In the genomic region with DNA sequence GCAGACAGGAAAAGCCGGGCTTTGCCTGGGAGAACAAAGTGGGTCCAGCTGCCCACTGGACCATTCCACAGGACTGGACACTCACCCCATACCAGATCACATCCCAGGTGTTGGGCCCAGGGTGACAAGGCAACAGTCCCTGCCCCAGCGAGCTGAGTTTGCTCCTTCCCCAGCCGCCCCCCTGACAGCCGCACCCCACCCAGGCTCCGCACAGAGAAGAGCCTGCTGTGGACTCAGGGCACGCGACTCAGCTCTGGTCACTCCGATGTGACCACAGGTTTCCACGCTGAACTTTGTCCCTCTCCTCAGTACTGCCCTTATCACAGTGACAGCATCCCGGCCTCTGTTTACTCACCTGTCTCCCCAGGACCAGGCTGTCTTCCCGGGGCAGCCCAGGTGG, we compare ENCODE assay signal across 15 cellular contexts. TPM values are rescaled to one million over a fixed set of nuclear protein-coding genes. Genes with fewer than 3 reads are reported as not detected.
DNase-seq lines count a peak whose midpoint lies in the region; ATAC-seq, FAIRE-seq and TF ChIP-seq lines count a peak whose summit lies in the region.
"Had no signal": no experiment of that assay in that cellular context is flagged by ENCODE, and none has a peak within 500 bp of the region (broad histone marks: within the 10 kb centered on the region; RNA-seq: fewer than 3 reads in every experiment).

No MANE protein-coding gene starts in this region.

- no peaks in the 10 kb centered on the region for H3K27me3 ChIP-seq in CD4-positive, alpha-beta memory T cell (ENCODE audit: insufficient read depth, low read length)
- H3K27me3 ChIP-seq in psoas muscle (ENCODE audit: insufficient read depth in 3 of 3, low read length in 2 of 3): peaks cover 0 to 29% (median 4%) of the 10 kb centered on the region in 3 donors
- H3K27me3 ChIP-seq: body of pancreas had no signal

- H3K27ac ChIP-seq in CD4-positive, alpha-beta memory T cell (ENCODE audit: low read depth, low read length): no peak overlapping the region
- H3K27ac ChIP-seq in psoas muscle: no peak overlapping the region
- H3K27ac ChIP-seq: body of pancreas, heart right ventricle, KMS-11, suprapubic skin had no signal

- intact Hi-C loops in CD4-positive, alpha-beta memory T cell (cut with micrococcal nuclease): no loop called here
- intact Hi-C loops in psoas muscle (cut with DNase I): no loop called here

- CTCF ChIA-PET in CD4-positive, alpha-beta memory T cell (lab: Charles Lee; ENCODE audit: partially characterized antibody): interaction anchor here (1.6 kb wide), 1 partner anchor 12 kb away, joined by 5 read pairs; no protein-coding TSS in a partner anchor

- H3K36me3 Mint-ChIP-seq in CD4-positive, alpha-beta memory T cell: no peaks in the 10 kb centered on the region
- H3K36me3 Mint-ChIP-seq in brain: no peaks in the 10 kb centered on the region
- H3K36me3 Mint-ChIP-seq in natural killer cell treated with Interleukin-12 subunit alpha and Interleukin-12 subunit beta and Interleukin-15 and Interleukin-18, amount 100 ng/mL, for 72 hours: no peaks in the 10 kb centered on the region

- H3K9me3 Mint-ChIP-seq in CD4-positive, alpha-beta memory T cell: no peaks in the 10 kb centered on the region
- H3K9me3 Mint-ChIP-seq in brain: peaks cover 0 to 1% (median 0%) of the 10 kb centered on the region in 5 experiments
- H3K9me3 Mint-ChIP-seq in natural killer cell treated with Interleukin-12 subunit alpha and Interleukin-12 subunit beta and Interleukin-15 and Interleukin-18, amount 100 ng/mL, for 72 hours: no peaks in the 10 kb centered on the region

- no peaks in the 10 kb centered on the region for H3K36me3 ChIP-seq in CD4-positive, alpha-beta memory T cell (ENCODE audit: insufficient read depth, low read length)
- no peaks in the 10 kb centered on the region for H3K36me3 ChIP-seq in psoas muscle (ENCODE audit: insufficient read depth in 1 of 2, low read depth in 1 of 2)
- H3K36me3 ChIP-seq: HAP-1, heart right ventricle, suprapubic skin had no signal

- POLR2A ChIA-PET in CD4-positive, alpha-beta memory T cell (lab: Charles Lee; ENCODE audit: partially characterized antibody): interaction anchor here (1.6 to 5.0 kb wide), 2 partner anchors 12 to 96 kb away, joined by 3 to 56 read pairs; partner anchors contain the start of gene HPCAL4

- peak overlapping the region in 2 of 7 donors; percentile 9 to 10 for H3K27ac Mint-ChIP-seq in CD4-positive, alpha-beta memory T cell
- no peak overlapping the region for H3K27ac Mint-ChIP-seq in brain
- no peak overlapping the region for H3K27ac Mint-ChIP-seq in natural killer cell treated with Interleukin-12 subunit alpha and Interleukin-12 subunit beta and Interleukin-15 and Interleukin-18, amount 100 ng/mL, for 72 hours

- no peaks in the 10 kb centered on the region for H3K9me3 ChIP-seq in CD4-positive, alpha-beta memory T cell (ENCODE audit: control insufficient read depth in 1 of 2, low read length in 2 of 2)
- no peaks in the 10 kb centered on the region for H3K9me3 ChIP-seq in psoas muscle
- H3K9me3 ChIP-seq: body of pancreas, HAP-1, heart right ventricle, suprapubic skin had no signal

- peaks cover 7% of the 10 kb centered on the region for H3K4me1 ChIP-seq in CD4-positive, alpha-beta memory T cell (ENCODE audit: insufficient read depth, low read length)
- H3K4me1 ChIP-seq in psoas muscle: no peaks in the 10 kb centered on the region

- ATAC-seq in natural killer cell treated with Interleukin-12 subunit alpha and Interleukin-12 subunit beta and Interleukin-15 and Interleukin-18, amount 100 ng/mL, for 72 hours: no peak
- ATAC-seq in psoas muscle: no peak
- ATAC-seq: heart right ventricle had no signal

- no peak for DNase-seq in CD4-positive, alpha-beta memory T cell
- DNase-seq in GM12892 (ENCODE audit: insufficient read length) (no peak), NCI-H1092 treated with DMSO at 0.1 percent for 48 hours (lab: John Stamatoyannopoulos, UW) (no peak), psoas muscle (no peak), cerebellum (ENCODE audit: low spot score) (no peak), glomerular visceral epithelial cell (ENCODE audit: extremely low spot score) (no peak)
- DNase-seq in natural killer cell treated with Interleukin-12 subunit alpha and Interleukin-12 subunit beta and Interleukin-15 and Interleukin-18, amount 100 ng/mL, for 72 hours (ENCODE audit: low spot score): no peak
- DNase-seq: heart right ventricle, mammary epithelial cell, SW 1271 had no signal

- 76 to 82% (median 76%) methylated on average over 11 of the region's 11 CpGs for WGBS in psoas muscle, 3 donors

- no peak overlapping the region for H3K4me3 ChIP-seq in CD4-positive, alpha-beta memory T cell (ENCODE audit: low read length in 2 of 2)
- no peak overlapping the region for H3K4me3 ChIP-seq in psoas muscle
- H3K4me3 ChIP-seq: body of pancreas had no signal

- FAIRE-seq in GM12892 (lab: Jason Lieb, UNC): peak; percentile 33

- TF ChIP-seq CTCF in brain (conservative IDR thresholded peaks at IDR 0.05) (no peak), psoas muscle (IDR thresholded peaks at IDR 0.05) (no peak)

- peaks cover 1 to 23% (median 8%) of the 10 kb centered on the region in 4 donors for H3K4me1 Mint-ChIP-seq in CD4-positive, alpha-beta memory T cell
- H3K4me1 Mint-ChIP-seq in brain: peaks cover 23% of the 10 kb centered on the region
- H3K4me1 Mint-ChIP-seq in natural killer cell treated with Interleukin-12 subunit alpha and Interleukin-12 subunit beta and Interleukin-15 and Interleukin-18, amount 100 ng/mL, for 72 hours (ENCODE audit: low read depth in 2 of 2): peaks cover 0 to 3% of the 10 kb centered on the region in 2 donors

- no peak for TF ChIP-seq POLR2A in GM12892 (IDR thresholded peaks at IDR 0.05; ENCODE audit: low read depth, low read length)

- peak overlapping the region; percentile 51 to 79 (median 68) for H3K4me3 Mint-ChIP-seq in CD4-positive, alpha-beta memory T cell
- H3K4me3 Mint-ChIP-seq in brain: peak overlapping the region; percentile 37 to 80 (median 69)
- peak overlapping the region; percentile 55 for H3K4me3 Mint-ChIP-seq in natural killer cell treated with Interleukin-12 subunit alpha and Interleukin-12 subunit beta and Interleukin-15 and Interleukin-18, amount 100 ng/mL, for 72 hours

- peaks cover 1 to 2% of the 10 kb centered on the region in 2 donors for H3K27me3 Mint-ChIP-seq in CD4-positive, alpha-beta memory T cell
- peaks cover 57% of the 10 kb centered on the region for H3K27me3 Mint-ChIP-seq in brain
- no peaks in the 10 kb centered on the region for H3K27me3 Mint-ChIP-seq in natural killer cell treated with Interleukin-12 subunit alpha and Interleukin-12 subunit beta and Interleukin-15 and Interleukin-18, amount 100 ng/mL, for 72 hours

RNA-seq across cellular contexts. Expression of gene BMP8B, which starts 1.2 kb away (rescaled TPM):
- under 1 TPM; 0.89 to 0.99 TPM for total RNA-seq in CD4-positive, alpha-beta memory T cell
- under 1 TPM; 0.03 to 0.07 TPM for polyA plus RNA-seq in CD4-positive, alpha-beta memory T cell
- polyA plus RNA-seq in GM12892 (2012; ENCODE audit: missing spikeins): 1.7 TPM
- polyA plus RNA-seq in brain (ENCODE audit: insufficient read depth, low read depth, low replicate concordance) (10.3 TPM), psoas muscle (under 1 TPM; 0.06 to 0.11 (median 0.08) TPM)
- 1 to 10 TPM in 1 of 2 donors, under 1 TPM in 1; 0.84 to 1.8 TPM for total RNA-seq in natural killer cell treated with Interleukin-12 subunit alpha and Interleukin-12 subunit beta and Interleukin-15 and Interleukin-18, amount 100 ng/mL, for 72 hours
- total RNA-seq in psoas muscle (under 1 TPM; 0.15 to 0.25 (median 0.17) TPM), cerebellum (1.5 TPM)
- total RNA-seq: mammary epithelial cell had no signal

RNA-seq across cellular contexts. Expression of gene OXCT2, which starts 16.3 kb away (rescaled TPM):
- under 1 TPM in 1 of 2 experiments, not detected in 1; 0.36 TPM for total RNA-seq in CD4-positive, alpha-beta memory T cell
- polyA plus RNA-seq in CD4-positive, alpha-beta memory T cell: not detected
- polyA plus RNA-seq in GM12892 (2012; ENCODE audit: missing spikeins): 1.9 TPM
- polyA plus RNA-seq in brain (ENCODE audit: insufficient read depth, low read depth, low replicate concordance) (0.83 TPM), psoas muscle (under 1 TPM in 2 of 3 donors, not detected in 1; 0.03 to 0.16 TPM)
- total RNA-seq in natural killer cell treated with Interleukin-12 subunit alpha and Interleukin-12 subunit beta and Interleukin-15 and Interleukin-18, amount 100 ng/mL, for 72 hours: under 1 TPM; 0.47 to 0.59 TPM
- total RNA-seq in psoas muscle (under 1 TPM in 3 of 4 donors, not detected in 1; 0.23 to 0.48 (median 0.34) TPM), cerebellum (1.00 TPM)

RNA-seq across cellular contexts. Expression of gene PPIE, which starts 48.8 kb away (rescaled TPM):
- total RNA-seq in CD4-positive, alpha-beta memory T cell: 10 to 100 TPM; 67.7 to 69.4 TPM
- 100 to 1,000 TPM in 1 of 2 donors, 10 to 100 TPM in 1; 77.2 to 162 TPM for polyA plus RNA-seq in CD4-positive, alpha-beta memory T cell
- 78.6 TPM for polyA plus RNA-seq in GM12892 (2012; ENCODE audit: missing spikeins)
- polyA plus RNA-seq in brain (ENCODE audit: insufficient read depth, low read depth, low replicate concordance) (78.5 TPM), psoas muscle (10 to 100 TPM; 44.5 to 53.2 (median 49.4) TPM)
- 10 to 100 TPM; 60.0 to 61.2 TPM for total RNA-seq in natural killer cell treated with Interleukin-12 subunit alpha and Interleukin-12 subunit beta and Interleukin-15 and Interleukin-18, amount 100 ng/mL, for 72 hours
- total RNA-seq in psoas muscle (10 to 100 TPM; 23.5 to 34.3 (median 33.2) TPM), cerebellum (19.4 TPM)
